ENCODE assay signal across 8 cellular contexts in genomic region chrX:32448320-32448719, GRCh38.
DNase-seq lines count a peak whose midpoint lies in the region; ATAC-seq and TF ChIP-seq lines count a peak whose summit lies in the region.

No MANE protein-coding gene starts in this region.

- H3K4me3 ChIP-seq in OCI-LY7 (ENCODE audit: low read depth, low read length, poor library complexity, severe bottlenecking) = peak overlapping the region; percentile 36
- no peak overlapping the region for H3K4me3 ChIP-seq in neural progenitor cell

- H3K4me2 ChIP-seq in OCI-LY7 (ENCODE audit: low read length) (peak overlapping the region; percentile 55), neural progenitor cell (no peak overlapping the region)

- H3K79me2 ChIP-seq in OCI-LY7 (ENCODE audit: insufficient read depth, low read depth, low read length) (no peaks in the 10 kb centered on the region), neural progenitor cell (ENCODE audit: low read depth) (no peaks in the 10 kb centered on the region)

- H3K36me3 Mint-ChIP-seq in activated T-cell treated with anti-CD3 and anti-CD28 coated beads, Interleukin-2, amount 50 U/mL, for 72 hours (ENCODE audit: insufficient read depth in 2 of 2) = peaks cover 0 to 2% of the 10 kb centered on the region in 2 donors
- H3K36me3 Mint-ChIP-seq in activated T-cell treated with anti-CD3 and anti-CD28 coated beads, Interleukin-2, amount 50 U/mL, for 24 hours (ENCODE audit: low read depth) = no peaks in the 10 kb centered on the region
- no peaks in the 10 kb centered on the region for H3K36me3 Mint-ChIP-seq in natural killer cell
- H3K36me3 Mint-ChIP-seq in neural progenitor cell = no peaks in the 10 kb centered on the region
- H3K36me3 Mint-ChIP-seq in nephron progenitor cell (ENCODE audit: low read depth) = no peaks in the 10 kb centered on the region

- peak overlapping the region; percentile 92 for H3K27ac ChIP-seq in OCI-LY7 (ENCODE audit: low read depth, low read length, poor library complexity, severe bottlenecking)
- no peak overlapping the region for H3K27ac ChIP-seq in neural progenitor cell
- H3K27ac ChIP-seq in foreskin keratinocyte = no peak overlapping the region

- peak; percentile 86 to 89 for ATAC-seq in activated T-cell treated with anti-CD3 and anti-CD28 coated beads, Interleukin-2, amount 50 U/mL, for 72 hours (replicated peaks in 1 of 2)
- ATAC-seq in HG02970 (IDR thresholded peaks at IDR 0.05; ENCODE audit: low FRiP score, unreplicated experiment) = peak; percentile 99
- peak in 2 of 3 donors; percentile 70 to 80 for ATAC-seq in natural killer cell
- no peak for ATAC-seq in foreskin keratinocyte

- peaks cover 22% of the 10 kb centered on the region for H3K4me1 Mint-ChIP-seq in activated T-cell treated with anti-CD3 and anti-CD28 coated beads, Interleukin-2, amount 50 U/mL, for 72 hours (ENCODE audit: low read depth)
- peaks cover 32% of the 10 kb centered on the region for H3K4me1 Mint-ChIP-seq in activated T-cell treated with anti-CD3 and anti-CD28 coated beads, Interleukin-2, amount 50 U/mL, for 24 hours (ENCODE audit: low read depth)
- H3K4me1 Mint-ChIP-seq in natural killer cell = peaks cover 27 to 31% of the 10 kb centered on the region in 2 donors
- H3K4me1 Mint-ChIP-seq in neural progenitor cell = no peaks in the 10 kb centered on the region
- no peaks in the 10 kb centered on the region for H3K4me1 Mint-ChIP-seq in nephron progenitor cell

- H3K27me3 ChIP-seq in neural progenitor cell (no peaks in the 10 kb centered on the region), foreskin keratinocyte (no peaks in the 10 kb centered on the region)

- no peaks in the 10 kb centered on the region for H3K27me3 Mint-ChIP-seq in activated T-cell treated with anti-CD3 and anti-CD28 coated beads, Interleukin-2, amount 50 U/mL, for 72 hours (ENCODE audit: low read depth)
- no peaks in the 10 kb centered on the region for H3K27me3 Mint-ChIP-seq in activated T-cell treated with anti-CD3 and anti-CD28 coated beads, Interleukin-2, amount 50 U/mL, for 24 hours
- H3K27me3 Mint-ChIP-seq in natural killer cell (ENCODE audit: low read depth in 2 of 2) (no peaks in the 10 kb centered on the region), neural progenitor cell (ENCODE audit: insufficient read depth, low read depth) (no peaks in the 10 kb centered on the region), nephron progenitor cell (ENCODE audit: low read depth, poor library complexity) (peaks cover 2% of the 10 kb centered on the region)

- no peak overlapping the region for H3K9ac ChIP-seq in neural progenitor cell

- intact Hi-C loops in OCI-LY7 (cut with micrococcal nuclease; ENCODE audit: unreplicated experiment) = no loop called here
- intact Hi-C loops in natural killer cell (cut with micrococcal nuclease) = no loop called here

- CTCF ChIA-PET in OCI-LY7 (lab: Charles Lee; ENCODE audit: unreplicated experiment) = no interaction called here

- TF ChIP-seq CTCF in OCI-LY7 (conservative IDR thresholded peaks at IDR 0.05; ENCODE audit: low read length) (no peak), natural killer cell (IDR thresholded peaks at IDR 0.05) (no peak), neural progenitor cell (IDR thresholded peaks at IDR 0.05) (no peak), nephron progenitor cell (IDR thresholded peaks at IDR 0.05) (no peak), foreskin keratinocyte (conservative IDR thresholded peaks at IDR 0.05) (no peak)

- no TSS peak for BruUV-seq in OCI-LY7 (replicated peaks; lab: Mats Ljungman, UMichigan)

- H3K27ac Mint-ChIP-seq in activated T-cell treated with anti-CD3 and anti-CD28 coated beads, Interleukin-2, amount 50 U/mL, for 72 hours = no peak overlapping the region
- no peak overlapping the region for H3K27ac Mint-ChIP-seq in activated T-cell treated with anti-CD3 and anti-CD28 coated beads, Interleukin-2, amount 50 U/mL, for 24 hours
- peak overlapping the region in 1 of 2 donors; percentile 57 for H3K27ac Mint-ChIP-seq in natural killer cell
- H3K27ac Mint-ChIP-seq in neural progenitor cell = no peak overlapping the region
- H3K27ac Mint-ChIP-seq in nephron progenitor cell = no peak overlapping the region

- H3K36me3 ChIP-seq in OCI-LY7 (ENCODE audit: insufficient read depth, low read length) = peaks cover 49% of the 10 kb centered on the region
- no peaks in the 10 kb centered on the region for H3K36me3 ChIP-seq in neural progenitor cell

- H3K4me3 Mint-ChIP-seq in activated T-cell treated with anti-CD3 and anti-CD28 coated beads, Interleukin-2, amount 50 U/mL, for 72 hours = no peak overlapping the region
- H3K4me3 Mint-ChIP-seq in activated T-cell treated with anti-CD3 and anti-CD28 coated beads, Interleukin-2, amount 50 U/mL, for 24 hours = no peak overlapping the region
- H3K4me3 Mint-ChIP-seq in natural killer cell = peak overlapping the region; percentile 33
- no peak overlapping the region for H3K4me3 Mint-ChIP-seq in neural progenitor cell
- H3K4me3 Mint-ChIP-seq in nephron progenitor cell = no peak overlapping the region

- POLR2A ChIA-PET in OCI-LY7 (lab: Charles Lee) = interaction anchor here (0.6 to 3.4 kb wide), 7 partner anchors 11 to 708 kb away, joined by 3 to 40 read pairs (median 4); no protein-coding TSS in a partner anchor

- H3K9me2 ChIP-seq in OCI-LY7 (ENCODE audit: insufficient read depth, low read length) = no peaks in the 10 kb centered on the region

- H3K9me3 ChIP-seq in OCI-LY7 (ENCODE audit: low read length) (peaks cover 14% of the 10 kb centered on the region; the same call in 1 of the 2 replicates), neural progenitor cell (ENCODE audit: low read depth) (no peaks in the 10 kb centered on the region)

- H3F3A ChIP-seq in neural progenitor cell (ENCODE audit: low read depth) = no peaks in the 10 kb centered on the region

- peaks cover 3 to 4% of the 10 kb centered on the region in 2 donors for H3K9me3 Mint-ChIP-seq in activated T-cell treated with anti-CD3 and anti-CD28 coated beads, Interleukin-2, amount 50 U/mL, for 72 hours
- H3K9me3 Mint-ChIP-seq in activated T-cell treated with anti-CD3 and anti-CD28 coated beads, Interleukin-2, amount 50 U/mL, for 24 hours = no peaks in the 10 kb centered on the region
- H3K9me3 Mint-ChIP-seq in natural killer cell (peaks cover 2 to 4% of the 10 kb centered on the region in 2 donors), neural progenitor cell (no peaks in the 10 kb centered on the region), nephron progenitor cell (no peaks in the 10 kb centered on the region)

- H2AFZ ChIP-seq in OCI-LY7 (ENCODE audit: low read length) (peak overlapping the region; percentile 76; the same call in 1 of the 2 replicates), neural progenitor cell (replicated peaks) (no peak overlapping the region)

- peaks cover 55% of the 10 kb centered on the region for H3K4me1 ChIP-seq in OCI-LY7 (ENCODE audit: insufficient read depth, low read length, poor library complexity, severe bottlenecking)
- no peaks in the 10 kb centered on the region for H3K4me1 ChIP-seq in neural progenitor cell
- no peaks in the 10 kb centered on the region for H3K4me1 ChIP-seq in foreskin keratinocyte

- DNase-seq in activated T-cell treated with anti-CD3 and anti-CD28 coated beads, Interleukin-2, amount 50 U/mL, for 72 hours = peak in 1 of 2 donors; percentile 1
- DNase-seq in activated T-cell treated with anti-CD3 and anti-CD28 coated beads, Interleukin-2, amount 50 U/mL, for 24 hours = no peak
- DNase-seq in OCI-LY7 (ENCODE audit: low spot score) (peak; percentile 86), natural killer cell (no peak), neural progenitor cell (ENCODE audit: low spot score) (no peak), nephron progenitor cell (no peak), foreskin keratinocyte (no peak)

- H4K20me1 ChIP-seq in OCI-LY7 (ENCODE audit: insufficient read depth, low read length) (no peaks in the 10 kb centered on the region), neural progenitor cell (ENCODE audit: low read depth) (no peaks in the 10 kb centered on the region)
